In the genomic region with DNA sequence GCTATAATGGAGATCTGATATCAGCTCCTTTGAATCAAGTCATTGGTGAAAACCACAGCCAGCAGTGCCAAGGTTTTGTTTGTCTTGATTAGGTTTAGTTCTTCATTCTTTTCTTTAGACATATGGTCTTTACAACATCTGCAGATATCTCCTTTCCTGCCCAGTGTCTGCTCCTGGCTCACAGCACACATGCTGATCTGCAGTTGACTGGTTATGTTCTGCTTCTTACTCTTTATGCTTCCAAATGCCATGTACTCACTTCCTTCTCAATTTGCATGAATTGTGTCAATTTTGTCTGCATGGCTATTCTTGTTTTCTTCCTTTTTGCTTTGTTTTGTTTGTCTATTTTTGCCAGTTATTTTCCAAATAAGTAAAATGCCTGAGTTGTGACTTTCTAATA, we compare ENCODE assay signal across 11 cellular contexts. TPM values are rescaled to one million over a fixed set of nuclear protein-coding genes. Genes with fewer than 3 reads are reported as not detected.
DNase-seq lines count a peak whose midpoint lies in the region; ATAC-seq and TF ChIP-seq lines count a peak whose summit lies in the region.
"Had no signal": no experiment of that assay in that cellular context is flagged by ENCODE, and none has a peak within 500 bp of the region (broad histone marks: within the 10 kb centered on the region; RNA-seq: fewer than 3 reads in every experiment).

No MANE protein-coding gene starts in this region.

- DNase-seq in germinal center (ENCODE audit: low spot score) (peak; percentile 59), NCI-H1092 (lab: John Stamatoyannopoulos, UW) (no peak), RPMI8226 (no peak), H7 (no peak)
- DNase-seq in activated effector memory CD4-positive, alpha-beta T cell treated with Interleukin-2 at 50 U/mL for 16 hours: no peak
- DNase-seq: erythroblast, NCI-H2029 had no signal

- H3K9ac ChIP-seq in BLaER1 treated with 17β-estradiol and CSF1 and Interleukin-3, amounts not matched to agents 10 nM and 100 nM: peak overlapping the region in 5 of 11 experiments; percentile 8 to 53 (median 43); a peak in 4 of 22 replicates
- H3K9ac ChIP-seq in OCI-LY3 (ENCODE audit: low read length): peak overlapping the region; percentile 96

- H3K9me3 ChIP-seq in BLaER1 treated with 17β-estradiol and CSF1 and Interleukin-3, amounts not matched to agents 10 nM and 100 nM (replicated peaks in 1 of 11): peaks cover 0 to 3% (median 0%) of the 10 kb centered on the region in 11 experiments; a peak in 1 of 22 replicates
- H3K9me3 ChIP-seq in OCI-LY3 (ENCODE audit: insufficient read depth, low read length): no peaks in the 10 kb centered on the region

- H2AFZ ChIP-seq in OCI-LY3 (ENCODE audit: low read depth, low read length): no peak overlapping the region

- peak; percentile 36 for ATAC-seq in GM18861 (IDR thresholded peaks at IDR 0.05; ENCODE audit: unreplicated experiment)

- peak overlapping the region in 9 of 11 experiments; percentile 34 to 97 (median 66); a peak in 15 of 22 replicates for H3K27ac ChIP-seq in BLaER1 treated with 17β-estradiol and CSF1 and Interleukin-3, amounts not matched to agents 10 nM and 100 nM
- peak overlapping the region; percentile 98 for H3K27ac ChIP-seq in OCI-LY3 (ENCODE audit: low read length)

- peaks cover 21 to 98% (median 61%) of the 10 kb centered on the region in 11 experiments for H3K36me3 ChIP-seq in BLaER1 treated with 17β-estradiol and CSF1 and Interleukin-3, amounts not matched to agents 10 nM and 100 nM
- H3K36me3 ChIP-seq in OCI-LY3 (replicated peaks; ENCODE audit: low read depth, low read length) (peaks cover 54% of the 10 kb centered on the region), H7 (replicated peaks; ENCODE audit: control insufficient read depth, insufficient read depth, low read length) (no peaks in the 10 kb centered on the region)

- H3K4me3 ChIP-seq in BLaER1 treated with 17β-estradiol and CSF1 and Interleukin-3, amounts not matched to agents 10 nM and 100 nM: peak overlapping the region in 2 of 10 experiments; percentile 11 to 14; a peak in 2 of 20 replicates
- peak overlapping the region; percentile 88 for H3K4me3 ChIP-seq in OCI-LY3 (ENCODE audit: low read length)
- H3K4me3 ChIP-seq in H7 (ENCODE audit: insufficient read depth, low read depth, low read length): no peak overlapping the region
- H3K4me3 ChIP-seq: skin epidermis had no signal

- peaks cover 83 to 100% (median 99%) of the 10 kb centered on the region in 10 experiments for H3K4me1 ChIP-seq in BLaER1 treated with 17β-estradiol and CSF1 and Interleukin-3, amounts not matched to agents 10 nM and 100 nM
- peaks cover 97% of the 10 kb centered on the region for H3K4me1 ChIP-seq in OCI-LY3 (ENCODE audit: low read length)

- H3K79me2 ChIP-seq in OCI-LY3 (ENCODE audit: low read length): peaks cover 100% of the 10 kb centered on the region

- peaks cover 0 to 88% (median 37%) of the 10 kb centered on the region in 11 experiments; a peak in 11 of 22 replicates for H4K20me1 ChIP-seq in BLaER1 treated with 17β-estradiol and CSF1 and Interleukin-3, amounts not matched to agents 10 nM and 100 nM
- peaks cover 58% of the 10 kb centered on the region for H4K20me1 ChIP-seq in OCI-LY3 (ENCODE audit: insufficient read depth, low read length)

- TF ChIP-seq CTCF in OCI-LY3 (IDR thresholded peaks at IDR 0.05; ENCODE audit: low read depth, low read length): no peak

- no peaks in the 10 kb centered on the region for H3K27me3 ChIP-seq in BLaER1 treated with 17β-estradiol and CSF1 and Interleukin-3, amounts not matched to agents 10 nM and 100 nM
- no peaks in the 10 kb centered on the region for H3K27me3 ChIP-seq in OCI-LY3 (ENCODE audit: low read depth, low read length)
- H3K27me3 ChIP-seq in H7 (ENCODE audit: control insufficient read depth, insufficient read depth, low read length): no peaks in the 10 kb centered on the region

- H3K4me2 ChIP-seq in BLaER1 treated with 17β-estradiol and CSF1 and Interleukin-3, amounts not matched to agents 10 nM and 100 nM: peak overlapping the region; percentile 92 to 98 (median 95)
- H3K4me2 ChIP-seq in OCI-LY3 (ENCODE audit: low read length): peak overlapping the region; percentile 94

RNA-seq across cellular contexts. Expression of gene ARHGAP25, which starts 8.0 kb away (rescaled TPM):
- 4.1 and 6.3 TPM in 2 replicates for total RNA-seq in H7 (2014; rRNA removed; shearing (Covaris generic))
